ENCODE assay signal across 22 cellular contexts in the genomic region with DNA sequence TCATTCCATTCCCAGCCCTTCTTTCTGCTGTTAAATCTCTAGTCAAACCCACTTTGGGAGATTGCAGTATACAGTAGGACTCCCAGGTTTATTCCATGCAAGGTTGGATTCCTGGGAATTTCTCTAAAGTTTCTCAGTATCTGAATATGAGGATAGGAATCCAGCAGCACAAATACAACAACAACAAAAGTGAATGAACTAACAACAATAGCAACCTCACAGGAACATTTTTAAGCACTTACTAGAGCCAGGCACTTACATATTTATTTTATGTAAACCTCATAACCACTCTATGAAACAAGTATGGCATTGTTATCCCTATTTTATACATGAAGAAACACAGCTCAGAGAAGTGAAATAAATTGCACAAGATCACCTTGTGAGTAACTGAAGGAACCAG. TPM values are rescaled to one million over a fixed set of nuclear protein-coding genes. Genes with fewer than 3 reads are reported as not detected.
"Had no signal": no experiment of that assay in that cellular context is flagged by ENCODE, and none has a peak within 500 bp of the region (broad histone marks: within the 10 kb centered on the region; RNA-seq: fewer than 3 reads in every experiment).

No MANE protein-coding gene starts in this region.

- H2AFZ ChIP-seq: parathyroid adenoma had no signal

- H3K9me3 ChIP-seq: adrenal gland, neutrophil, stomach, thoracic aorta, upper lobe of right lung had no signal

- H3K4me3 ChIP-seq: adrenal gland, lung, stomach, thoracic aorta, upper lobe of right lung had no signal

- H3K9ac ChIP-seq: parathyroid adenoma had no signal

- H3K4me1 ChIP-seq: adrenal gland, parathyroid adenoma, stomach, upper lobe of right lung had no signal

- H3K27ac Mint-ChIP-seq: activated T-helper 17 cell treated with anti-CD3 and anti-CD28 coated beads, Interleukin-2, amount 50 U/mL, for 72 hours; brain; T-helper 1 cell treated with Interleukin-12 subunit alpha and Interleukin-12 subunit beta and Interleukin-4 antibody, amounts not matched to agents 30 μg/mL and 1 μg/mL, for 36 hours had no signal

- H3K9me3 Mint-ChIP-seq: activated T-helper 17 cell treated with anti-CD3 and anti-CD28 coated beads, Interleukin-2, amount 50 U/mL, for 72 hours; brain; central memory CD8-positive, alpha-beta T cell; naive B cell; T-helper 1 cell treated with Interleukin-12 subunit alpha and Interleukin-12 subunit beta and Interleukin-4 antibody, amounts not matched to agents 30 μg/mL and 1 μg/mL, for 36 hours had no signal

- DNase-seq: activated CD4-positive, alpha-beta T cell treated with anti-CD3 and anti-CD28 coated beads, Interleukin-2, amount 50 U/mL, for 48 hours; activated naive CD4-positive, alpha-beta T cell treated with anti-CD3 and anti-CD28 coated beads, Interleukin-2, amount 50 U/mL, for 16 hours; adrenal gland; cortex of kidney; effector CD4-positive, alpha-beta T cell; head of caudate nucleus; naive B cell; stimulated activated CD4-positive, alpha-beta T cell treated with anti-CD3 and anti-CD28 coated beads, Interleukin-12 subunit alpha, Interleukin-12 subunit beta, amount 100 ng/mL, for 4 hours; stimulated activated CD4-positive, alpha-beta T cell treated with anti-CD3 and anti-CD28 coated beads, Interleukin-2, amount 100 ng/mL, for 24 hours; stomach; upper lobe of right lung; WERI-Rb-1 had no signal

- H3K36me3 ChIP-seq: adrenal gland, neutrophil, stomach, thoracic aorta, upper lobe of right lung, WERI-Rb-1 had no signal

- H3K4me1 Mint-ChIP-seq: activated T-helper 17 cell treated with anti-CD3 and anti-CD28 coated beads, Interleukin-2, amount 50 U/mL, for 72 hours; brain; central memory CD8-positive, alpha-beta T cell had no signal

- H3K4me3 Mint-ChIP-seq: activated T-helper 17 cell treated with anti-CD3 and anti-CD28 coated beads, Interleukin-2, amount 50 U/mL, for 72 hours; brain; central memory CD8-positive, alpha-beta T cell; naive B cell; T-helper 1 cell treated with Interleukin-12 subunit alpha and Interleukin-12 subunit beta and Interleukin-4 antibody, amounts not matched to agents 30 μg/mL and 1 μg/mL, for 36 hours had no signal

- H3K79me2 ChIP-seq: parathyroid adenoma had no signal

- FAIRE-seq: endothelial cell of umbilical vein, frontal cortex had no signal

- H3K36me3 Mint-ChIP-seq: brain, naive B cell had no signal

- H3K27me3 Mint-ChIP-seq: activated T-helper 17 cell treated with anti-CD3 and anti-CD28 coated beads, Interleukin-2, amount 50 U/mL, for 72 hours; naive B cell had no signal

- ATAC-seq: activated T-helper 17 cell treated with anti-CD3 and anti-CD28 coated beads, Interleukin-2, amount 50 U/mL, for 72 hours; upper lobe of right lung had no signal

- H3K27ac ChIP-seq: adrenal gland, neutrophil, parathyroid adenoma, stomach, thoracic aorta, upper lobe of right lung, WERI-Rb-1 had no signal

- H3K27me3 ChIP-seq: adrenal gland, neutrophil, stomach, upper lobe of right lung had no signal

RNA-seq across cellular contexts. Expression of a gene that starts 1.9 kb away (rescaled TPM):
- total RNA-seq: activated T-helper 17 cell treated with anti-CD3 and anti-CD28 coated beads, Interleukin-2, amount 50 U/mL, for 72 hours; endothelial cell of umbilical vein; frontal cortex; thoracic aorta had no signal
- polyA plus RNA-seq: adrenal gland had no signal
